Comparison of ENCODE assay signal across 25 cellular contexts in genomic region chr14:100838493-100839440, GRCh38. TPM values are rescaled to one million over a fixed set of nuclear protein-coding genes. Genes with fewer than 3 reads are reported as not detected.
DNase-seq lines count a peak whose midpoint lies in the region; ATAC-seq and TF ChIP-seq lines count a peak whose summit lies in the region.
"Had no signal": no experiment of that assay in that cellular context is flagged by ENCODE, and none has a peak within 500 bp of the region (broad histone marks: within the 10 kb centered on the region; RNA-seq: fewer than 3 reads in every experiment).

No MANE protein-coding gene starts in this region.

- WGBS in endodermal cell (ENCODE audit: insufficient coverage in 1 of 2, insufficient read length in 1 of 2), 2 experiments = 81 to 90% methylated on average over 16 of the region's 16 CpGs
- no CpG with 5 or more reads among the region's 16 CpGs for whole genome bisulfite sequencing in mesendoderm (ENCODE audit: extremely low coverage, insufficient coverage, low lambda C conversion rate)

- POLR2A ChIA-PET in MCF 10A (lab: Yijun Ruan, JAX) = no interaction called here

- H2AK5ac ChIP-seq in mesendoderm (ENCODE audit: low read length) = no peak overlapping the region

- peak overlapping the region in 1 of 2 donors; percentile 68 for H3K27ac ChIP-seq in breast epithelium
- no peak overlapping the region for H3K27ac ChIP-seq in endodermal cell (ENCODE audit: low read depth, low read length)
- H3K27ac ChIP-seq in mesendoderm (ENCODE audit: low read depth, low read length) = no peak overlapping the region
- H3K27ac ChIP-seq: ascending aorta, esophagus muscularis mucosa, right atrium auricular region, SJCRH30, transverse colon had no signal

- no peak overlapping the region for H3K4me2 ChIP-seq in mesendoderm (ENCODE audit: low read length)

- no peak overlapping the region for H3K23ac ChIP-seq in mesendoderm (ENCODE audit: low read length)

- H3K9me3 Mint-ChIP-seq in MCF 10A (ENCODE audit: unreplicated experiment) (no peaks in the 10 kb centered on the region), endodermal cell (no peaks in the 10 kb centered on the region), type B pancreatic cell (no peaks in the 10 kb centered on the region)
- no peaks in the 10 kb centered on the region for H3K9me3 Mint-ChIP-seq in natural killer cell treated with Interleukin-12 subunit alpha and Interleukin-12 subunit beta and Interleukin-15 and Interleukin-18, amount 100 ng/mL, for 72 hours
- H3K9me3 Mint-ChIP-seq: T-cell had no signal

- peak overlapping the region; percentile 40 for H3K56ac ChIP-seq in mesendoderm (ENCODE audit: low read length)

- H3K27ac Mint-ChIP-seq in MCF 10A (ENCODE audit: low read depth, unreplicated experiment) = peak overlapping the region; percentile 39
- H3K27ac Mint-ChIP-seq in endodermal cell = peak overlapping the region; percentile 59
- H3K27ac Mint-ChIP-seq in type B pancreatic cell = peak overlapping the region; percentile 32
- no peak overlapping the region for H3K27ac Mint-ChIP-seq in natural killer cell treated with Interleukin-12 subunit alpha and Interleukin-12 subunit beta and Interleukin-15 and Interleukin-18, amount 100 ng/mL, for 72 hours
- H3K27ac Mint-ChIP-seq: T-cell had no signal

- no peaks in the 10 kb centered on the region for H3K79me1 ChIP-seq in mesendoderm (ENCODE audit: low read length)

- intact Hi-C loops in MCF 10A (cut with micrococcal nuclease) = no loop called here
- intact Hi-C loops in breast epithelium (cut with DNase I; ENCODE audit: low total_unique reads) = no loop called here

- no peaks in the 10 kb centered on the region for H3K79me2 ChIP-seq in mesendoderm (ENCODE audit: control insufficient read depth, insufficient read depth, low read length)

- H3K27me3 ChIP-seq in breast epithelium (peaks cover 0 to 5% of the 10 kb centered on the region in 2 donors), endodermal cell (ENCODE audit: control insufficient read depth, insufficient read depth, low read length, poor library complexity, severe bottlenecking) (no peaks in the 10 kb centered on the region), mesendoderm (ENCODE audit: insufficient read depth, low read length, poor library complexity) (no peaks in the 10 kb centered on the region)
- H3K27me3 ChIP-seq: ascending aorta, BE2C, right atrium auricular region, SJCRH30, transverse colon had no signal

- H3K27me3 Mint-ChIP-seq in MCF 10A (ENCODE audit: insufficient read depth, unreplicated experiment) (peaks cover 26% of the 10 kb centered on the region), endodermal cell (ENCODE audit: insufficient read depth) (no peaks in the 10 kb centered on the region), type B pancreatic cell (peaks cover 15% of the 10 kb centered on the region)
- H3K27me3 Mint-ChIP-seq in natural killer cell treated with Interleukin-12 subunit alpha and Interleukin-12 subunit beta and Interleukin-15 and Interleukin-18, amount 100 ng/mL, for 72 hours = no peaks in the 10 kb centered on the region

- DNase-seq in MCF 10A (ENCODE audit: unreplicated experiment) (no peak), breast epithelium (ENCODE audit: low spot score in 2 of 2) (no peak), endodermal cell (peak; percentile 79), mesendoderm (peak; percentile 45), type B pancreatic cell (ENCODE audit: extremely low spot score, unreplicated experiment) (no peak), NCI-H524 treated with DMSO at 0.1 percent for 48 hours (lab: John Stamatoyannopoulos, UW) (no peak), GDM1 (lab: John Stamatoyannopoulos, UW) (no peak)
- DNase-seq in natural killer cell treated with Interleukin-12 subunit alpha and Interleukin-12 subunit beta and Interleukin-15 and Interleukin-18, amount 100 ng/mL, for 72 hours (ENCODE audit: low spot score) = no peak
- DNase-seq: activated naive CD4-positive, alpha-beta T cell treated with anti-CD3 and anti-CD28 coated beads, Interleukin-2, amount 50 U/mL, for 16 hours; cerebellar nuclear complex; effector memory CD4-positive, alpha-beta T cell; left ventricle myocardium superior; NCI-H510A; nucleus accumbens; SJCRH30; stomach; T-cell; transverse colon had no signal

- no peak overlapping the region for H4K5ac ChIP-seq in mesendoderm (ENCODE audit: low read length)

- H3K18ac ChIP-seq in mesendoderm (ENCODE audit: low read length) = no peak overlapping the region

- H3K4me3 ChIP-seq in breast epithelium (no peak overlapping the region), endodermal cell (ENCODE audit: low read length) (no peak overlapping the region), mesendoderm (ENCODE audit: low read length) (no peak overlapping the region)
- H3K4me3 ChIP-seq: ascending aorta, esophagus muscularis mucosa, right atrium auricular region, SJCRH30, stomach, transverse colon had no signal

- BruUV-seq in MCF 10A (replicated peaks; lab: Mats Ljungman, UMichigan) = no TSS peak

- no peak for TF ChIP-seq CTCF in MCF 10A (IDR thresholded peaks at IDR 0.05; ENCODE audit: unreplicated experiment)
- TF ChIP-seq CTCF in breast epithelium (IDR thresholded peaks at IDR 0.05) = no peak
- no peak for TF ChIP-seq CTCF in endodermal cell (conservative IDR thresholded peaks at IDR 0.05)
- no peak for TF ChIP-seq CTCF in type B pancreatic cell (conservative IDR thresholded peaks at IDR 0.05)

- no peak overlapping the region for H3K4ac ChIP-seq in mesendoderm (ENCODE audit: low read depth, low read length)

- H3K36me3 ChIP-seq in breast epithelium = no peaks in the 10 kb centered on the region
- no peaks in the 10 kb centered on the region for H3K36me3 ChIP-seq in endodermal cell (ENCODE audit: control insufficient read depth, insufficient read depth, low read length)
- no peaks in the 10 kb centered on the region for H3K36me3 ChIP-seq in mesendoderm (ENCODE audit: control insufficient read depth, insufficient read depth, low read length)
- H3K36me3 ChIP-seq: ascending aorta, esophagus muscularis mucosa, right atrium auricular region, stomach, transverse colon had no signal

- no peak overlapping the region for H2BK15ac ChIP-seq in mesendoderm (replicated peaks; ENCODE audit: low read depth)

- ATAC-seq in natural killer cell treated with Interleukin-12 subunit alpha and Interleukin-12 subunit beta and Interleukin-15 and Interleukin-18, amount 100 ng/mL, for 72 hours = no peak
- ATAC-seq: HCT116, left ventricle myocardium superior, Panc1, T-cell had no signal

- CTCF ChIA-PET in MCF 10A (lab: Yijun Ruan, JAX) = interaction anchor here (1.3 kb wide), 1 partner anchor 788 kb away, joined by 3 read pairs; no protein-coding TSS in a partner anchor

- no peak overlapping the region for H3K9ac ChIP-seq in endodermal cell (ENCODE audit: extremely low read depth, low read length, poor library complexity, severe bottlenecking)
- H3K9ac ChIP-seq in mesendoderm (ENCODE audit: low read length) = no peak overlapping the region

- H3K36me3 Mint-ChIP-seq in MCF 10A (ENCODE audit: insufficient read depth, unreplicated experiment) = no peaks in the 10 kb centered on the region
- H3K36me3 Mint-ChIP-seq in endodermal cell (ENCODE audit: low read depth) = no peaks in the 10 kb centered on the region
- H3K36me3 Mint-ChIP-seq in type B pancreatic cell = no peaks in the 10 kb centered on the region
- no peaks in the 10 kb centered on the region for H3K36me3 Mint-ChIP-seq in natural killer cell treated with Interleukin-12 subunit alpha and Interleukin-12 subunit beta and Interleukin-15 and Interleukin-18, amount 100 ng/mL, for 72 hours
- H3K36me3 Mint-ChIP-seq: T-cell had no signal

- no peak for TF ChIP-seq POLR2A in breast epithelium (IDR thresholded peaks at IDR 0.05)

- no peak overlapping the region for H2BK5ac ChIP-seq in mesendoderm (ENCODE audit: low read length)

- no peak overlapping the region for H3K4me3 Mint-ChIP-seq in MCF 10A (ENCODE audit: unreplicated experiment)
- no peak overlapping the region for H3K4me3 Mint-ChIP-seq in endodermal cell
- peak overlapping the region; percentile 3 for H3K4me3 Mint-ChIP-seq in type B pancreatic cell
- no peak overlapping the region for H3K4me3 Mint-ChIP-seq in natural killer cell treated with Interleukin-12 subunit alpha and Interleukin-12 subunit beta and Interleukin-15 and Interleukin-18, amount 100 ng/mL, for 72 hours
- H3K4me3 Mint-ChIP-seq: T-cell had no signal

- H3K4me1 Mint-ChIP-seq in MCF 10A (ENCODE audit: insufficient read depth, unreplicated experiment) (no peaks in the 10 kb centered on the region), endodermal cell (peaks cover 47% of the 10 kb centered on the region), type B pancreatic cell (ENCODE audit: unreplicated experiment) (peaks cover 53% of the 10 kb centered on the region)
- H3K4me1 Mint-ChIP-seq in natural killer cell treated with Interleukin-12 subunit alpha and Interleukin-12 subunit beta and Interleukin-15 and Interleukin-18, amount 100 ng/mL, for 72 hours (ENCODE audit: low read depth in 2 of 2) = no peaks in the 10 kb centered on the region
- H3K4me1 Mint-ChIP-seq: T-cell had no signal

- H4K8ac ChIP-seq in mesendoderm (ENCODE audit: low read depth, low read length) = no peak overlapping the region

- no peak overlapping the region for H2BK120ac ChIP-seq in mesendoderm (ENCODE audit: low read depth, low read length)

- H3K4me1 ChIP-seq in breast epithelium (peaks cover 0 to 4% of the 10 kb centered on the region in 2 donors), endodermal cell (ENCODE audit: control insufficient read depth, insufficient read depth, low read length) (peaks cover 21% of the 10 kb centered on the region), mesendoderm (ENCODE audit: control insufficient read depth, low read depth, low read length) (no peaks in the 10 kb centered on the region)
- H3K4me1 ChIP-seq: ascending aorta, right atrium auricular region, SJCRH30 had no signal

- no peaks in the 10 kb centered on the region for H3K9me3 ChIP-seq in breast epithelium
- peaks cover under 1% of the 10 kb centered on the region for H3K9me3 ChIP-seq in endodermal cell (ENCODE audit: control insufficient read depth, low read length)
- H3K9me3 ChIP-seq: ascending aorta, BE2C, esophagus muscularis mucosa, right atrium auricular region, SJCRH30, stomach, transverse colon had no signal

RNA-seq across cellular contexts. Expression of gene MEG3, which starts 12.8 kb away (rescaled TPM):
- total RNA-seq in MCF 10A (2022) = not detected in 2 replicates
- 10 to 100 TPM; 45.2 to 68.8 (median 49.8) TPM for total RNA-seq in breast epithelium
- 10 to 100 TPM in 1 of 2 donors, 1 to 10 TPM in 1; 5.3 to 15.3 TPM for total RNA-seq in endodermal cell
- polyA plus RNA-seq in endodermal cell (2013, experiment 1 of 2) = 5.6 TPM
- 2.9 TPM for polyA plus RNA-seq in endodermal cell (2013, experiment 2 of 2)
- polyA plus RNA-seq in mesendoderm (2013, experiment 1 of 2) = 0.55 TPM
- 0.41 TPM for polyA plus RNA-seq in mesendoderm (2013, experiment 2 of 2)
- total RNA-seq in type B pancreatic cell (ENCODE audit: low replicate concordance) = 0.68 and 0.74 TPM in 2 replicates
- not detected for total RNA-seq in natural killer cell treated with Interleukin-12 subunit alpha and Interleukin-12 subunit beta and Interleukin-15 and Interleukin-18, amount 100 ng/mL, for 72 hours
- total RNA-seq: A172 had no signal

Comparison
In these comparisons a context has a peak if more than half of its experiments do, and no peak if none do; other contexts are left out.
1. DNase-seq: peak in endodermal cell (single experiment) and mesendoderm (single experiment); none in MCF 10A (single experiment), breast epithelium (0 of 2), type B pancreatic cell (single experiment), NCI-H524 treated with DMSO at 0.1 percent for 48 hours (single experiment), GDM1 (single experiment) and natural killer cell treated with Interleukin-12 subunit alpha and Interleukin-12 subunit beta and Interleukin-15 and Interleukin-18, amount 100 ng/mL, for 72 hours (single experiment).
2. H3K27ac Mint-ChIP-seq: peak in MCF 10A (single experiment), endodermal cell (single experiment) and type B pancreatic cell (single experiment); none in natural killer cell treated with Interleukin-12 subunit alpha and Interleukin-12 subunit beta and Interleukin-15 and Interleukin-18, amount 100 ng/mL, for 72 hours (0 of 2).